In the genomic region with DNA sequence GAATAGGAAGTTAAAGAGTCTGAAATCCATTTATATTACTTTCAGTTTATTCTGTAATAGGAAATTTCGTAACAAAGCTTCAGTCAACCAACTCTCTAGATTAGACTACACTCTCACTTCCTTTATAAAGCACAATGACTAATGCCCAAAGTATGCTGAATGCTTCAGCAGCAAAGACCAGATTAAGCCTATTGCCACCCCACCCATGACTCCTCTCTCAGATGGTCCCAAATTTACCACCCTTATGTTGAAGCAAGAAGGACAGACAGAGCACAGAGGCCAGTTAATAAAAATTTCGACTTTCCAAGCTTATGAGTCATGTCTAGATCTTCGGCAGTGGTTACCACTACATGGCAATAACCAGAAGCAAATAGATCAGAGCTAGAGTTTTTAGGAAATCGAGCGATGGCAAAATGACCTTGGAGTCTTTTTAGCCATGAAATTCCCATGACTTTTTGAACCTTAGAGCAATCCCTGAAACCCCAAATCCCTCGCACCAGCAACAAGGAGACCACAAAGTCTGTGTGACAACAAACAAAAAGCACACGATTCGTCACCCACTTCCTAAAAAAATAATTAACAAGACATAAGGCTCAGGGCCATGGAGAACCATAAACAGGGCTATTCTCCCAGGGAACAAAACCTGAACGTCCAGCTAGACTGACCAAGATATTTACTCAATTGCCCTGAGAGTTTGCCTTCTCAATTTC, we compare ENCODE assay signal across 9 cellular contexts.
A peak's percentile ranks its signal among the peaks of the same experiment; 100 is the strongest.
DNase-seq lines count a peak whose midpoint lies in the region; ATAC-seq and TF ChIP-seq lines count a peak whose summit lies in the region.
"Had no signal": no experiment of that assay in that cellular context is flagged by ENCODE, and none has a peak within 500 bp of the region (broad histone marks: within the 10 kb centered on the region; RNA-seq: fewer than 3 reads in every experiment).

No MANE protein-coding gene starts in this region.

- no peak overlapping the region for H3K4me3 ChIP-seq in HL-60 (replicated peaks; ENCODE audit: insufficient read depth, low read length)
- no peak overlapping the region for H3K4me3 ChIP-seq in body of pancreas
- no peak overlapping the region for H3K4me3 ChIP-seq in mucosa of rectum (ENCODE audit: low read length in 2 of 2)
- no peak overlapping the region for H3K4me3 ChIP-seq in ascending aorta

- H3K9ac ChIP-seq in mucosa of rectum (ENCODE audit: low read depth in 1 of 2, low read length in 2 of 2), result no peak overlapping the region

- no peak for TF ChIP-seq POLR2A in body of pancreas (IDR thresholded peaks at IDR 0.05)

- no peaks in the 10 kb centered on the region for H3K4me1 ChIP-seq in body of pancreas
- H3K4me1 ChIP-seq in mucosa of rectum (ENCODE audit: control insufficient read depth in 2 of 2, insufficient read depth in 2 of 2, low read length in 2 of 2), result no peaks in the 10 kb centered on the region
- no peaks in the 10 kb centered on the region for H3K4me1 ChIP-seq in ascending aorta

- DNase-seq in ELR (ENCODE audit: low read depth) (peak; percentile 93), HL-60 (ENCODE audit: low read depth in 1 of 2, low spot score in 1 of 2) (peak; percentile 2 to 43), body of pancreas (no peak), inferior parietal cortex (ENCODE audit: extremely low spot score) (no peak), ascending aorta (ENCODE audit: low spot score in 2 of 2) (no peak), UCSD-AML1 (lab: John Stamatoyannopoulos, UW; ENCODE audit: unreplicated experiment) (no peak)
- DNase-seq: activated CD4-positive, CD25-positive, alpha-beta regulatory T cell treated with anti-CD3 and anti-CD28 coated beads, Interleukin-2, amount 50 U/mL, for 72 hours had no signal

- H3K27ac ChIP-seq in HL-60 (replicated peaks) (peak overlapping the region; percentile 67), body of pancreas (peak overlapping the region in 1 of 4 donors; percentile 51), mucosa of rectum (ENCODE audit: low read depth in 2 of 2, low read length in 2 of 2) (peak overlapping the region; percentile 25 to 26), ascending aorta (peak overlapping the region in 1 of 2 donors; percentile 26)

- 54 to 65% methylated on average over 9 of the region's 9 CpGs for WGBS in body of pancreas, 2 donors

- H3K27me3 ChIP-seq in HL-60 (ENCODE audit: insufficient read depth, poor library complexity, severe bottlenecking) (no peaks in the 10 kb centered on the region), body of pancreas (no peaks in the 10 kb centered on the region), mucosa of rectum (ENCODE audit: control insufficient read depth in 2 of 2, insufficient read depth in 2 of 2, low read length in 2 of 2) (no peaks in the 10 kb centered on the region), ascending aorta (no peaks in the 10 kb centered on the region)

- intact Hi-C loops in body of pancreas (cut with DNase I) (no loop called here), ascending aorta (cut with DNase I) (no loop called here)

- H3K9me3 ChIP-seq in body of pancreas (no peaks in the 10 kb centered on the region), mucosa of rectum (ENCODE audit: control insufficient read depth in 2 of 2, low read length in 2 of 2) (no peaks in the 10 kb centered on the region), ascending aorta (no peaks in the 10 kb centered on the region)

- no peak for TF ChIP-seq CTCF in HL-60 (IDR thresholded peaks at IDR 0.05; ENCODE audit: insufficient read depth, low read length)
- no peak for TF ChIP-seq CTCF in body of pancreas (IDR thresholded peaks at IDR 0.05)
- TF ChIP-seq CTCF in ascending aorta (IDR thresholded peaks at IDR 0.05), result no peak

- H3K36me3 ChIP-seq in body of pancreas (replicated peaks in 1 of 2; ENCODE audit: insufficient read depth in 1 of 2, low read depth in 2 of 2), result no peaks in the 10 kb centered on the region
- H3K36me3 ChIP-seq in mucosa of rectum (ENCODE audit: control insufficient read depth in 2 of 2, insufficient read depth in 2 of 2, low read length in 2 of 2), result no peaks in the 10 kb centered on the region
- H3K36me3 ChIP-seq in ascending aorta, result no peaks in the 10 kb centered on the region

- peak; percentile 35 for ATAC-seq in body of pancreas
- no peak for ATAC-seq in HG03457 (IDR thresholded peaks at IDR 0.05; ENCODE audit: unreplicated experiment)

Comparison
In these comparisons a context has a peak if more than half of its experiments do, and no peak if none do; other contexts are left out.
1. DNase-seq: peak in ELR (single experiment) and HL-60 (2 of 2); none in body of pancreas (0 of 4), inferior parietal cortex (single experiment), ascending aorta (0 of 2) and UCSD-AML1 (single experiment).